28 cellular contexts compared by ENCODE assay signal in the genomic region with DNA sequence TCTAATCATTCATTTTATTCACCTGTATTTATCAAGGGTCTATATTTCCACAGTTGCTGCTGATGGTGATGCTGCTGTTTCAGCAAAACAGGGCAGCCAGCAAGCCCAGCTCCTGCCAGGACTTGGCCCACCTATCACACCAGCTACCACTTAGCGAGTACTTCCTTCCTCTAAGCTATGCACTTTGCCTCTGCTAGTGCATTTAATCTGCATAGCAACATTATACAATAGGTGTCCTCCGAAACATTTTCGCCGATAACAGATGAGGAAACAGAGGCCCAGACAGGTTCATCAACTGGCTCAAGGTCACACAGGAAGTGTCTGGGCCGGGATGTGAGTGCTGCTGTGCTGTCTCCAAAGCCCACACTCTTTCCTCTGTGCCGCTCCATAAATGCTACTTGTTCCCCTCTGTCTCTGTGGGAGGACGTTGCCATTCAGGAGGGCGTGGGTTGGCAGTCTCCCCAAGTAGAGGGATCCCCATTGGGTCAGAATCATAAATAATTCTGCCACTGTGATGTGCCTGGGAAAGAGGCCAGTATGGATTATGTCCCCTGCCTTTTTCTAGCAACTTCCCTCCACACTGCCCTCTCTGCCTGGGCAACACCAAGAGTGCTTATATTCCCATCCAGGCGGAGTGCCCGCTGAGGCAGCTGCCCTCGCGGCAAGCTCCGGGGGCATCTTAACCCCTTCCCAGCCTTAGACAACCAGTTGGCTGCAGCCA. TPM values are rescaled to one million over a fixed set of nuclear protein-coding genes. Genes with fewer than 3 reads are reported as not detected.
DNase-seq lines count a peak whose midpoint lies in the region; ATAC-seq, FAIRE-seq and TF ChIP-seq lines count a peak whose summit lies in the region.
"Had no signal": no experiment of that assay in that cellular context is flagged by ENCODE, and none has a peak within 500 bp of the region (broad histone marks: within the 10 kb centered on the region; RNA-seq: fewer than 3 reads in every experiment).

No MANE protein-coding gene starts in this region.

- no peaks in the 10 kb centered on the region for H3K9me3 ChIP-seq in spleen
- H3K9me3 ChIP-seq: Peyer's patch, right lobe of liver, tibial artery had no signal

- peak overlapping the region; percentile 55 for H3K27ac Mint-ChIP-seq in stimulated activated effector memory CD8-positive, alpha-beta T cell treated with anti-CD3 and anti-CD28 coated beads, Interleukin-12 subunit alpha, Interleukin-12 subunit beta, amount 100 ng/mL, for 72 hours
- H3K27ac Mint-ChIP-seq: activated B cell treated with CpG ODN at 0.5 μM for 24 hours; activated CD8-positive, alpha-beta memory T cell treated with anti-CD3 and anti-CD28 coated beads, Interleukin-2, amount 10 ng/mL, durations not matched to agents 7 days and 5 days; CD4-positive, alpha-beta T cell had no signal

- peaks cover 0 to 18% (median 7%) of the 10 kb centered on the region in 6 donors for H3K4me1 ChIP-seq in spleen
- H3K4me1 ChIP-seq: Peyer's patch, tibial artery had no signal

- TF ChIP-seq POLR2A in spleen (IDR thresholded peaks at IDR 0.05), result no peak

- H3K4me1 Mint-ChIP-seq in stimulated activated effector memory CD8-positive, alpha-beta T cell treated with anti-CD3 and anti-CD28 coated beads, Interleukin-12 subunit alpha, Interleukin-12 subunit beta, amount 100 ng/mL, for 72 hours, result peaks cover 28% of the 10 kb centered on the region
- H3K4me1 Mint-ChIP-seq: neural crest cell had no signal

- H3K4me3 ChIP-seq in bronchial epithelial cell (ENCODE audit: low read depth, low read length), result no peak overlapping the region
- H3K4me3 ChIP-seq in spleen, result no peak overlapping the region
- H3K4me3 ChIP-seq: lung, Peyer's patch, right lobe of liver, tibial artery had no signal

- TF ChIP-seq CTCF in bronchial epithelial cell (IDR thresholded peaks at IDR 0.05; ENCODE audit: insufficient read depth, low read length, severe bottlenecking) (no peak), spleen (IDR thresholded peaks at IDR 0.05 in 8 of 11, conservative IDR thresholded peaks at IDR 0.05 in 3 of 11) (no peak)

- H3K36me3 ChIP-seq in bronchial epithelial cell (ENCODE audit: control insufficient read depth, insufficient read depth, low read length) (no peaks in the 10 kb centered on the region), spleen (no peaks in the 10 kb centered on the region)
- H3K36me3 ChIP-seq: right lobe of liver, tibial artery had no signal

- H3K27me3 ChIP-seq in bronchial epithelial cell (ENCODE audit: control insufficient read depth, insufficient read depth, low read length) (no peaks in the 10 kb centered on the region), spleen (replicated peaks in 1 of 7) (peaks cover 0 to 23% (median 0%) of the 10 kb centered on the region in 7 donors)
- H3K27me3 ChIP-seq: Peyer's patch, right lobe of liver had no signal

- no peak for ATAC-seq in stimulated activated effector memory CD8-positive, alpha-beta T cell treated with anti-CD3 and anti-CD28 coated beads, Interleukin-12 subunit alpha, Interleukin-12 subunit beta, amount 100 ng/mL, for 72 hours
- no peak for ATAC-seq in HG03342 (IDR thresholded peaks at IDR 0.05; ENCODE audit: unreplicated experiment)
- no peak for ATAC-seq in GM18858 (IDR thresholded peaks at IDR 0.05; ENCODE audit: unreplicated experiment)
- ATAC-seq: activated CD8-positive, alpha-beta memory T cell treated with anti-CD3 and anti-CD28 coated beads, Interleukin-2, amount 10 ng/mL, durations not matched to agents 7 days and 5 days; stimulated activated naive CD8-positive, alpha-beta T cell treated with anti-CD3 and anti-CD28 coated beads, Interleukin-15, Interleukin-2, amounts not matched to agents 100 U/mL and 50 U/mL, for 24 hours had no signal

- no peak overlapping the region for H3K27ac ChIP-seq in spleen
- H3K27ac ChIP-seq: 22Rv1, Peyer's patch, right lobe of liver, tibial artery had no signal

- DNase-seq in DMS79 treated with DMSO at 0.1 percent for 48 hours (lab: John Stamatoyannopoulos, UW) (peak; percentile 12), DMS79 (lab: John Stamatoyannopoulos, UW) (no peak), bronchial epithelial cell (ENCODE audit: low read depth) (no peak), inferior parietal cortex (ENCODE audit: extremely low spot score) (peak; percentile 59), spleen (no peak)
- no peak for DNase-seq in stimulated activated effector memory CD8-positive, alpha-beta T cell treated with anti-CD3 and anti-CD28 coated beads, Interleukin-12 subunit alpha, Interleukin-12 subunit beta, amount 100 ng/mL, for 72 hours (ENCODE audit: low spot score in 2 of 2)
- DNase-seq: activated B cell treated with CpG ODN at 0.5 μM for 24 hours; activated CD8-positive, alpha-beta memory T cell treated with anti-CD3 and anti-CD28 coated beads, Interleukin-2, amount 10 ng/mL, durations not matched to agents 7 days and 5 days; activated naive CD4-positive, alpha-beta T cell treated with Interleukin-2 at 50 U/mL for 16 hours; CD4-positive, alpha-beta T cell; EL; IMR-90; kidney glomerular epithelial cell; NCI-H1092 treated with DMSO at 0.1 percent for 48 hours; NCI-H187 treated with DMSO at 0.1 percent for 48 hours; NCI-H526; Peyer's patch; right lobe of liver; SHP77 treated with DMSO at 0.1 percent for 48 hours; stimulated activated naive CD8-positive, alpha-beta T cell treated with anti-CD3 and anti-CD28 coated beads, Interleukin-15, Interleukin-2, amounts not matched to agents 100 U/mL and 50 U/mL, for 24 hours; SW 1271; T-helper 9 cell; tibial artery had no signal

- intact Hi-C loops in spleen (cut with DNase I; ENCODE audit: low total_unique reads), result loop anchor here (10.0 kb wide), 2 partner anchors 114 to 504 kb away; partner anchors contain the start of gene SNRPE

- H3K36me3 Mint-ChIP-seq in stimulated activated effector memory CD8-positive, alpha-beta T cell treated with anti-CD3 and anti-CD28 coated beads, Interleukin-12 subunit alpha, Interleukin-12 subunit beta, amount 100 ng/mL, for 72 hours, result no peaks in the 10 kb centered on the region
- H3K36me3 Mint-ChIP-seq: activated CD8-positive, alpha-beta memory T cell treated with anti-CD3 and anti-CD28 coated beads, Interleukin-2, amount 10 ng/mL, durations not matched to agents 7 days and 5 days had no signal

- WGBS in spleen, 5 donors, result 32 to 46% (median 35%) methylated on average over 13 of the region's 13 CpGs

- FAIRE-seq in bronchial epithelial cell (lab: Jason Lieb, UNC), result peak; percentile 43

- no peaks in the 10 kb centered on the region for H3K9me3 Mint-ChIP-seq in stimulated activated effector memory CD8-positive, alpha-beta T cell treated with anti-CD3 and anti-CD28 coated beads, Interleukin-12 subunit alpha, Interleukin-12 subunit beta, amount 100 ng/mL, for 72 hours
- H3K9me3 Mint-ChIP-seq: activated B cell treated with CpG ODN at 0.5 μM for 24 hours; CD4-positive, alpha-beta T cell; neural crest cell had no signal

- H3K4me3 Mint-ChIP-seq in stimulated activated effector memory CD8-positive, alpha-beta T cell treated with anti-CD3 and anti-CD28 coated beads, Interleukin-12 subunit alpha, Interleukin-12 subunit beta, amount 100 ng/mL, for 72 hours, result no peak overlapping the region
- H3K4me3 Mint-ChIP-seq: activated B cell treated with CpG ODN at 0.5 μM for 24 hours; activated CD8-positive, alpha-beta memory T cell treated with anti-CD3 and anti-CD28 coated beads, Interleukin-2, amount 10 ng/mL, durations not matched to agents 7 days and 5 days; CD4-positive, alpha-beta T cell; neural crest cell had no signal

RNA-seq across cellular contexts. Expression of gene PLEKHA6, which starts 9.4 kb away (rescaled TPM):
- total RNA-seq in bronchial epithelial cell (2.1 and 3.5 TPM in 2 replicates), spleen (1 to 10 TPM in 6 of 7 donors, under 1 TPM in 1; 0.51 to 6.5 (median 4.0) TPM)
- polyA plus RNA-seq in spleen, result 1 to 10 TPM in 1 of 3 donors, under 1 TPM in 2; 0.47 to 1.8 (median 0.65) TPM

RNA-seq across cellular contexts. Expression of gene PPP1R15B, which starts 42.5 kb away (rescaled TPM):
- 23.4 and 33.2 TPM in 2 replicates for total RNA-seq in bronchial epithelial cell
- total RNA-seq in spleen, result 10 to 100 TPM; 46.3 to 73.1 (median 63.8) TPM
- 10 to 100 TPM; 10.8 to 17.2 (median 12.5) TPM for polyA plus RNA-seq in spleen

Comparison
In these comparisons a context has a peak if more than half of its experiments do, and no peak if none do; other contexts are left out.
1. DNase-seq: peak in DMS79 treated with DMSO at 0.1 percent for 48 hours (single experiment) and inferior parietal cortex (single experiment); none in DMS79 (single experiment), bronchial epithelial cell (single experiment), stimulated activated effector memory CD8-positive, alpha-beta T cell treated with anti-CD3 and anti-CD28 coated beads, Interleukin-12 subunit alpha, Interleukin-12 subunit beta, amount 100 ng/mL, for 72 hours (0 of 2) and spleen (single experiment).